Comparison of ENCODE assay signal across 12 cellular contexts in the genomic region with DNA sequence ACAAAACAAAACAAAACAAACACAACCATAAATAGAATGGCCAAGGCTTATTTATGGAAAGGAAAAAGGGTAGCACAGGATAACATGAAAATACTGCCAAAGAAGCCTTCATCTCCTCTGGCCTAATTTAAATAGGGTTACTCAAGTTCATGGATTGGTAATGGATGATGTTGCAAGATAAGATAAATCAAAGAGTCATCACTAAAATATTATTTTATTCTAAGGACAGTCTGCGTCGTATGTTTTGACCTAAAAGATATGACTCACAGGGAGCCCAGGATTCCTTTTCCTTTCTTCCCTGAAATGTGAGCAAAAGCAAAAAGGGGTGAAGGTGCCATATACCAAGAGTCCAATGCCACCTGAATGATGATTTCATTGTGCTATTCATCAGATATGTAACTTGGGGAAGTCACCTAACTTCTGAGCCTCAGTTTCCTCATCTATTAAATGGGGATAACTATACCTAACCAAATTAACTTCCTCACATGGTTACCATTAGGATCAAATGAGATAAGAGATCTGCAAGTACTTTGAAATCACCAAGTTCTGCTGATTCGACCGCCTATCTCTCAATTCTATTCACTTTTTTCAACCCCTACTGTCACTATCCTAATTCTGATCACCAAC.
DNase-seq lines count a peak whose midpoint lies in the region; ATAC-seq, FAIRE-seq and TF ChIP-seq lines count a peak whose summit lies in the region.
"Had no signal": no experiment of that assay in that cellular context is flagged by ENCODE, and none has a peak within 500 bp of the region (broad histone marks: within the 10 kb centered on the region; RNA-seq: fewer than 3 reads in every experiment).

No MANE protein-coding gene starts in this region.

- H3K27me3 ChIP-seq in ACC112 (ENCODE audit: insufficient read depth, low read length) (no peaks in the 10 kb centered on the region), ovary (no peaks in the 10 kb centered on the region)
- no peaks in the 10 kb centered on the region for H3K27me3 ChIP-seq in naive thymus-derived CD4-positive, alpha-beta T cell (ENCODE audit: control insufficient read depth in 2 of 2, insufficient read depth in 2 of 2, low read length in 2 of 2)

- no peaks in the 10 kb centered on the region for H3K9me3 Mint-ChIP-seq in chondrocyte (ENCODE audit: low read depth)
- H3K9me3 Mint-ChIP-seq in neural crest cell: no peaks in the 10 kb centered on the region
- no peaks in the 10 kb centered on the region for H3K9me3 Mint-ChIP-seq in naive thymus-derived CD4-positive, alpha-beta T cell
- H3K9me3 Mint-ChIP-seq: activated naive CD4-positive, alpha-beta T cell treated with anti-CD3 and anti-CD28 coated beads, Interleukin-2, amount 10 ng/mL, durations not matched to agents 7 days and 5 days had no signal

- H3K27ac ChIP-seq in ACC112 (ENCODE audit: low read depth, low read length) (peak overlapping the region; percentile 98), ovary (no peak overlapping the region)
- H3K27ac ChIP-seq in naive thymus-derived CD4-positive, alpha-beta T cell (ENCODE audit: low read depth, low read length): no peak overlapping the region

- H3K4me1 Mint-ChIP-seq in chondrocyte (ENCODE audit: low read depth): peaks cover 77% of the 10 kb centered on the region
- peaks cover 43% of the 10 kb centered on the region for H3K4me1 Mint-ChIP-seq in neural crest cell
- peaks cover 3 to 29% (median 18%) of the 10 kb centered on the region in 7 donors for H3K4me1 Mint-ChIP-seq in naive thymus-derived CD4-positive, alpha-beta T cell

- no peak for FAIRE-seq in HTR-8/SVneo (lab: Jason Lieb, UNC)

- H3K36me3 ChIP-seq in ACC112 (ENCODE audit: insufficient read depth, low read length): no peaks in the 10 kb centered on the region
- no peaks in the 10 kb centered on the region for H3K36me3 ChIP-seq in naive thymus-derived CD4-positive, alpha-beta T cell (ENCODE audit: control insufficient read depth in 2 of 3, insufficient read depth in 3 of 3, low read length in 3 of 3)
- no peaks in the 10 kb centered on the region for H3K36me3 ChIP-seq in ovary

- intact Hi-C loops in naive thymus-derived CD4-positive, alpha-beta T cell (cut with micrococcal nuclease): no loop called here
- intact Hi-C loops in ovary (cut with DNase I): no loop called here

- 78 to 80% (median 80%) methylated on average over 4 of the region's 4 CpGs for WGBS in ovary, 3 donors

- H3K4me1 ChIP-seq in ACC112 (ENCODE audit: control insufficient read depth, insufficient read depth, low read length, unreplicated experiment) (peaks cover 89% of the 10 kb centered on the region), ovary (ENCODE audit: insufficient read depth) (peaks cover 15% of the 10 kb centered on the region)
- no peaks in the 10 kb centered on the region for H3K4me1 ChIP-seq in naive thymus-derived CD4-positive, alpha-beta T cell (ENCODE audit: control insufficient read depth in 2 of 2, insufficient read depth in 2 of 2, low read length in 2 of 2)

- H3K27me3 Mint-ChIP-seq in chondrocyte (ENCODE audit: low read depth) (no peaks in the 10 kb centered on the region), neural crest cell (ENCODE audit: low read depth) (no peaks in the 10 kb centered on the region)
- no peaks in the 10 kb centered on the region for H3K27me3 Mint-ChIP-seq in naive thymus-derived CD4-positive, alpha-beta T cell
- H3K27me3 Mint-ChIP-seq: activated naive CD4-positive, alpha-beta T cell treated with anti-CD3 and anti-CD28 coated beads, Interleukin-2, amount 10 ng/mL, durations not matched to agents 7 days and 5 days had no signal

- TF ChIP-seq EP300 in ovary (IDR thresholded peaks at IDR 0.05): no peak

- no peak overlapping the region for H3K4me3 Mint-ChIP-seq in chondrocyte (ENCODE audit: unreplicated experiment)
- no peak overlapping the region for H3K4me3 Mint-ChIP-seq in neural crest cell
- no peak overlapping the region for H3K4me3 Mint-ChIP-seq in naive thymus-derived CD4-positive, alpha-beta T cell
- H3K4me3 Mint-ChIP-seq: activated naive CD4-positive, alpha-beta T cell treated with anti-CD3 and anti-CD28 coated beads, Interleukin-2, amount 10 ng/mL, durations not matched to agents 7 days and 5 days had no signal

- H3K9me3 ChIP-seq in naive thymus-derived CD4-positive, alpha-beta T cell (ENCODE audit: control insufficient read depth in 2 of 3, low read length in 3 of 3): no peaks in the 10 kb centered on the region
- no peaks in the 10 kb centered on the region for H3K9me3 ChIP-seq in ovary

- DNase-seq in HTR-8/SVneo (ENCODE audit: insufficient read length, low spot score): peak; percentile 34
- no peak for DNase-seq in chondrocyte (ENCODE audit: low spot score)
- no peak for DNase-seq in neural crest cell (ENCODE audit: low read depth, low spot score)
- no peak for DNase-seq in naive thymus-derived CD4-positive, alpha-beta T cell
- no peak for DNase-seq in ovary
- DNase-seq in NCI-H1092 (lab: John Stamatoyannopoulos, UW): no peak
- DNase-seq: activated CD4-positive, alpha-beta T cell treated with anti-CD3 and anti-CD28 coated beads, Interleukin-2, amount 50 U/mL, for 4 hours; activated naive CD4-positive, alpha-beta T cell treated with anti-CD3 and anti-CD28 coated beads, Interleukin-2, amount 10 ng/mL, durations not matched to agents 7 days and 5 days; AML-193; stimulated activated CD4-positive, alpha-beta T cell treated with anti-CD3 and anti-CD28 coated beads, Interleukin-12 subunit alpha, Interleukin-12 subunit beta, amount 100 ng/mL, for 4 hours had no signal

- H2AFZ ChIP-seq in ACC112 (ENCODE audit: low read length, unreplicated experiment): no peak overlapping the region

- TF ChIP-seq CTCF in chondrocyte (IDR thresholded peaks at IDR 0.05) (no peak), neural crest cell (conservative IDR thresholded peaks at IDR 0.05) (no peak), ovary (IDR thresholded peaks at IDR 0.05) (no peak)

- peaks cover 5% of the 10 kb centered on the region for H3K36me3 Mint-ChIP-seq in chondrocyte (ENCODE audit: low read depth)
- no peaks in the 10 kb centered on the region for H3K36me3 Mint-ChIP-seq in neural crest cell (ENCODE audit: low read depth)
- peaks cover 9 to 36% (median 19%) of the 10 kb centered on the region in 5 donors for H3K36me3 Mint-ChIP-seq in naive thymus-derived CD4-positive, alpha-beta T cell

- CTCF ChIA-PET in naive thymus-derived CD4-positive, alpha-beta T cell (lab: Charles Lee): no interaction called here

- H3K4me3 ChIP-seq in ACC112 (ENCODE audit: low read depth, low read length) (peak overlapping the region; percentile 13; the same call in 1 of the 2 replicates), ovary (no peak overlapping the region)
- H3K4me3 ChIP-seq in naive thymus-derived CD4-positive, alpha-beta T cell (ENCODE audit: low read length): no peak overlapping the region

- POLR2A ChIA-PET in naive thymus-derived CD4-positive, alpha-beta T cell (lab: Charles Lee): no interaction called here

- no peak for ATAC-seq in HG03442 (IDR thresholded peaks at IDR 0.05; ENCODE audit: unreplicated experiment)
- no peak for ATAC-seq in naive thymus-derived CD4-positive, alpha-beta T cell

- no peak for TF ChIP-seq POLR2A in ovary (IDR thresholded peaks at IDR 0.05)

- H3K27ac Mint-ChIP-seq in chondrocyte (ENCODE audit: unreplicated experiment): peak overlapping the region; percentile 72
- H3K27ac Mint-ChIP-seq in neural crest cell (ENCODE audit: unreplicated experiment): peak overlapping the region; percentile 22
- no peak overlapping the region for H3K27ac Mint-ChIP-seq in naive thymus-derived CD4-positive, alpha-beta T cell
- H3K27ac Mint-ChIP-seq: activated naive CD4-positive, alpha-beta T cell treated with anti-CD3 and anti-CD28 coated beads, Interleukin-2, amount 10 ng/mL, durations not matched to agents 7 days and 5 days had no signal

- H3K79me2 ChIP-seq in ACC112 (ENCODE audit: control insufficient read depth, insufficient read depth, low read length, unreplicated experiment): no peaks in the 10 kb centered on the region

Comparison
In these comparisons a context has a peak if more than half of its experiments do, and no peak if none do; other contexts are left out.
1. H3K27ac Mint-ChIP-seq: peak in chondrocyte (single experiment) and neural crest cell (single experiment); none in naive thymus-derived CD4-positive, alpha-beta T cell (0 of 9).